17 cellular contexts compared by ENCODE assay signal in the genomic region with DNA sequence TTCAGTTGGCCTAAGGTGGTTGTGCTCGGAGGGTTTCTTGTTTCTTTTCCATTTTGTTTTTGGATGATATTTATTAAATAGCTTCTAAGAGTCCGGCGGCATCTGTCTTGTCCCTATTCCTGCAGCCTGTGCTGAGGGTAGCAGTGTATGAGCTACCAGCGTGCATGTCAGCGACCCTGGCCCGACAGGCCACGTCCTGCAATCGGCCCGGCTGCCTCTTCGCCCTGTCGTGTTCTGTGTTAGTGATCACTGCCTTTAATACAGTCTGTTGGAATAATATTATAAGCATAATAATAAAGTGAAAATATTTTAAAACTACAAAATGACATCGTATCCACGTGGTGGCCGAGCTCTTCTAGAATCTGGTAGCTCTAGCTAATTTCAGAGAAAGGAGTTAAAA. TPM values are rescaled to one million over a fixed set of nuclear protein-coding genes. Genes with fewer than 3 reads are reported as not detected.
"Had no signal": no experiment of that assay in that cellular context is flagged by ENCODE, and none has a peak within 500 bp of the region (broad histone marks: within the 10 kb centered on the region; RNA-seq: fewer than 3 reads in every experiment).

No MANE protein-coding gene starts in this region.

- H3K4me1 ChIP-seq: esophagus squamous epithelium, stomach had no signal

- H3K4me3 ChIP-seq: esophagus squamous epithelium, heart left ventricle, stomach, thoracic aorta had no signal

- H3K27ac Mint-ChIP-seq: activated naive CD4-positive, alpha-beta T cell treated with anti-CD3 and anti-CD28 coated beads, Interleukin-2, amount 50 U/mL, for 72 hours; nephron progenitor cell had no signal

- H3K27ac ChIP-seq: brain microvascular endothelial cell, esophagus squamous epithelium, heart left ventricle, stomach, thoracic aorta had no signal

- H3K36me3 ChIP-seq: brain microvascular endothelial cell, esophagus squamous epithelium, stomach, thoracic aorta had no signal

- H3K4me3 Mint-ChIP-seq: nephron progenitor cell had no signal

- H3K9me3 ChIP-seq: esophagus squamous epithelium, heart left ventricle, stomach, thoracic aorta had no signal

- H3K9me3 Mint-ChIP-seq: activated naive CD4-positive, alpha-beta T cell treated with anti-CD3 and anti-CD28 coated beads, Interleukin-2, amount 50 U/mL, for 72 hours; nephron progenitor cell had no signal

- DNase-seq: activated CD4-positive, alpha-beta T cell treated with anti-CD3 and anti-CD28 coated beads, Interleukin-2, amount 50 U/mL, for 1 hour; activated T-cell treated with anti-CD3 and anti-CD28 coated beads for 4 hours; amniotic stem cell; brain microvascular endothelial cell; esophagus squamous epithelium; foreskin fibroblast; heart left ventricle; islet precursor cell; mammary epithelial cell; nephron progenitor cell; stimulated activated CD4-positive, alpha-beta T cell treated with anti-CD3 and anti-CD28 coated beads, Interleukin-4, amount 100 ng/mL, for 4 hours; stomach had no signal

- ATAC-seq: activated naive CD4-positive, alpha-beta T cell treated with anti-CD3 and anti-CD28 coated beads, Interleukin-2, amount 50 U/mL, for 72 hours; heart left ventricle; left lobe of liver had no signal

RNA-seq across cellular contexts. Expression of a gene that starts 20.4 kb away (rescaled TPM):
- total RNA-seq: chondrocyte, osteocyte, thoracic aorta had no signal
